In the genomic region with DNA sequence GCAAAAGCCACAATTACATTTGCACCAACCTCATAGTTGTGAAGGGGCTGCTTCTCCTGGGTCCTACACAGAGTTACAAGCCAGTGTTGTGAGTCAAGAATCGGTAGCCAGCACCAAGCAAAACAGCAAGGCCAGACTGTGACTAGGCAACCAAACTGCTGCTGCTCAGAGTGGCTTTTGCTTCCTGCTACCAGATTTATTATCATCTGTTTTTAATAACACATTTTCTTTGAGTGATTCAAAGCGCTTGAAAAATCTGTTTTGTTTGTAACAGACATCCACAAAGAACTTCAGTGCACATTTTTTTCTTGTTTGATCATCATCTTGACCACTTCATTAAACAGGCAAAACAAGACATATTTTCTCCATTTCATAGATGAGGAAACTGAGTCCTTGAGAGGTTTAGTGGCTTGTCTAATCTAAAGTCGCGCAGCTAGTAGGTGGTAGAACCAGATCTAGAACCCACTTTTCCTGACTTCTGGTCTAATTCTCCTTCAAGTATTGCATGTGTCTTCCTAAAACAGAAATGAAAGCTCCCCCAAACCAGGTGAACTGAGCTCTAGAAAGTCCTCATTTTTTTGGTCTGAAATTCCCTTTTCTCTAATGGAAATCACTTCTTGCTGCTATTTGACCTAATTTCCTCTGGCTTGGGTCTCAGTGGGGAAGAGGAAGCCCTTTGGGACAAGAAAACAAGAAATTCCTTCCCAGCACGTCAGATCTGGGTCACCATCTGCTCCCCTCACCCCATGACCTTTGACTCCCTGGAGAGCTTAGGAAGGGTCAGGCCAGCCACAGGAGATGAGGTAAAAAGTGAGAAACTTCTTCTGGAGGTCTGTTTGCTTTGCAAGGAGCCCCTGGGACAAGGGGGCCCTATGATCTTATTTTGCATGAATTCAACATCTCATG, we compare ENCODE assay signal across 11 cellular contexts. TPM values are rescaled to one million over a fixed set of nuclear protein-coding genes. Genes with fewer than 3 reads are reported as not detected.
DNase-seq lines count a peak whose midpoint lies in the region; ATAC-seq and TF ChIP-seq lines count a peak whose summit lies in the region.
"Had no signal": no experiment of that assay in that cellular context is flagged by ENCODE, and none has a peak within 500 bp of the region (broad histone marks: within the 10 kb centered on the region; RNA-seq: fewer than 3 reads in every experiment).

No MANE protein-coding gene starts in this region.

- H3K36me3 Mint-ChIP-seq in CD4-positive, alpha-beta T cell (ENCODE audit: low read depth) = no peaks in the 10 kb centered on the region
- peaks cover 3% of the 10 kb centered on the region for H3K36me3 Mint-ChIP-seq in T-helper 17 cell (ENCODE audit: low read depth)

- no peaks in the 10 kb centered on the region for H3K9me3 Mint-ChIP-seq in CD4-positive, alpha-beta T cell

- ATAC-seq in CD4-positive, alpha-beta T cell (ENCODE audit: poor library complexity) = no peak
- ATAC-seq in T-helper 17 cell (no peak), gastroesophageal sphincter (peak; percentile 83)

- intact Hi-C loops in CD4-positive, alpha-beta T cell (cut with DNase I, micrococcal nuclease) = no loop called here

- H3K9me3 ChIP-seq in CD4-positive, alpha-beta T cell (ENCODE audit: control insufficient read depth, low read length) = no peaks in the 10 kb centered on the region
- no peaks in the 10 kb centered on the region for H3K9me3 ChIP-seq in T-helper 17 cell (ENCODE audit: control insufficient read depth, low read length, poor library complexity, severe bottlenecking)
- no peaks in the 10 kb centered on the region for H3K9me3 ChIP-seq in gastroesophageal sphincter

- H3K27me3 Mint-ChIP-seq in CD4-positive, alpha-beta T cell = no peaks in the 10 kb centered on the region
- H3K27me3 Mint-ChIP-seq in T-helper 17 cell = no peaks in the 10 kb centered on the region

- CTCF ChIA-PET in CD4-positive, alpha-beta T cell (lab: Charles Lee) = no interaction called here

- no peak for DNase-seq in CD4-positive, alpha-beta T cell
- no peak for DNase-seq in T-helper 17 cell
- DNase-seq in putamen (ENCODE audit: low spot score) = peak; percentile 37
- no peak for DNase-seq in coronary artery (ENCODE audit: low spot score)
- DNase-seq in SIG-M5 treated with dmso at 0.1 percent for 504 hours (lab: John Stamatoyannopoulos, UW; ENCODE audit: unreplicated experiment) = no peak
- DNase-seq in NCI-H526 treated with DMSO at 0.1 percent for 48 hours (lab: John Stamatoyannopoulos, UW) = no peak
- DNase-seq in activated CD4-positive, alpha-beta T cell treated with anti-CD3 and anti-CD28 coated beads, Interleukin-2, amount 50 U/mL, for 1 hour = no peak
- DNase-seq: NCI-H82 had no signal

- TF ChIP-seq CTCF in CD4-positive, alpha-beta T cell (IDR thresholded peaks at IDR 0.05) = no peak
- TF ChIP-seq CTCF in gastroesophageal sphincter (IDR thresholded peaks at IDR 0.05) (no peak), coronary artery (IDR thresholded peaks at IDR 0.05) (no peak)

- no peaks in the 10 kb centered on the region for H3K27me3 ChIP-seq in CD4-positive, alpha-beta T cell (ENCODE audit: control insufficient read depth, insufficient read depth, low read length)
- H3K27me3 ChIP-seq in gastroesophageal sphincter = no peaks in the 10 kb centered on the region

- peak overlapping the region; percentile 25 for H3K27ac Mint-ChIP-seq in CD4-positive, alpha-beta T cell
- peak overlapping the region; percentile 88 for H3K27ac Mint-ChIP-seq in T-helper 17 cell

- peaks cover 4 to 39% (median 9%) of the 10 kb centered on the region in 3 donors for H3K4me1 ChIP-seq in gastroesophageal sphincter

- H3K27ac ChIP-seq in CD4-positive, alpha-beta T cell (ENCODE audit: low read depth, low read length) = no peak overlapping the region
- H3K27ac ChIP-seq in gastroesophageal sphincter = peak overlapping the region in 3 of 4 donors; percentile 34 to 49 (median 48)
- H3K27ac ChIP-seq in coronary artery = peak overlapping the region in 1 of 2 donors; percentile 21
- H3K27ac ChIP-seq: HL-60 had no signal

- POLR2A ChIA-PET in CD4-positive, alpha-beta T cell (lab: Charles Lee) = interaction anchor here (0.9 to 4.0 kb wide), 3 partner anchors 9 to 134 kb away, joined by 3 to 19 read pairs (median 14); a partner anchor contains a TSS

- H3K4me3 ChIP-seq in gastroesophageal sphincter = no peak overlapping the region
- no peak overlapping the region for H3K4me3 ChIP-seq in coronary artery
- H3K4me3 ChIP-seq: skin epidermis had no signal

- H3K4me1 Mint-ChIP-seq in CD4-positive, alpha-beta T cell (ENCODE audit: low read depth) = peaks cover 65% of the 10 kb centered on the region
- H3K4me1 Mint-ChIP-seq in T-helper 17 cell = peaks cover 27% of the 10 kb centered on the region

- TF ChIP-seq POLR2A in gastroesophageal sphincter (IDR thresholded peaks at IDR 0.05) = no peak

- WGBS in gastroesophageal sphincter (ENCODE audit: low coverage in 1 of 2), 2 donors = 39 to 43% methylated on average over 4 to 5 of the region's 5 CpGs

- TF ChIP-seq EP300 in gastroesophageal sphincter (IDR thresholded peaks at IDR 0.05) = no peak

- peak overlapping the region; percentile 80 for H3K4me3 Mint-ChIP-seq in CD4-positive, alpha-beta T cell
- peak overlapping the region; percentile 59 for H3K4me3 Mint-ChIP-seq in T-helper 17 cell

- H3K36me3 ChIP-seq in gastroesophageal sphincter = no peaks in the 10 kb centered on the region

RNA-seq across cellular contexts. Expression of a gene that starts 39.9 kb away (rescaled TPM):
- 100 to 1,000 TPM; 121 to 124 TPM for total RNA-seq in CD4-positive, alpha-beta T cell
- total RNA-seq in T-helper 17 cell (10 to 100 TPM; 77.0 to 88.9 TPM), gastroesophageal sphincter (10 to 100 TPM; 32.9 to 54.8 (median 44.1) TPM)

RNA-seq across cellular contexts. Expression of a gene that starts 40.0 kb away (rescaled TPM):
- total RNA-seq in CD4-positive, alpha-beta T cell = under 1 TPM; 0.16 to 0.22 TPM
- under 1 TPM; 0.23 to 0.27 TPM for total RNA-seq in T-helper 17 cell
- total RNA-seq in gastroesophageal sphincter = under 1 TPM; 0.67 to 0.89 (median 0.79) TPM
